In genomic region chr1:225885336-225885735, GRCh38 we compare ENCODE assay signal across 21 cellular contexts. TPM values are rescaled to one million over a fixed set of nuclear protein-coding genes. Genes with fewer than 3 reads are reported as not detected.
"Had no signal": no experiment of that assay in that cellular context is flagged by ENCODE, and none has a peak within 500 bp of the region (broad histone marks: within the 10 kb centered on the region; RNA-seq: fewer than 3 reads in every experiment).

No MANE protein-coding gene starts in this region.

- H3K27ac ChIP-seq: brain microvascular endothelial cell, dorsolateral prefrontal cortex had no signal

- ATAC-seq: activated CD8-positive, alpha-beta T cell treated with anti-CD3 and anti-CD28 coated beads, Interleukin-2, amount 10 ng/mL, durations not matched to agents 7 days and 5 days; left lobe of liver; natural killer cell treated with Interleukin-12 subunit alpha and Interleukin-12 subunit beta and Interleukin-15 and Interleukin-18, amount 100 ng/mL, for 72 hours had no signal

- H3K4me3 ChIP-seq: dorsolateral prefrontal cortex had no signal

- DNase-seq: activated CD4-positive, alpha-beta T cell treated with anti-CD3 and anti-CD28 coated beads, Interleukin-2, amount 10 ng/mL, durations not matched to agents 7 days and 5 days; activated CD8-positive, alpha-beta T cell treated with anti-CD3 and anti-CD28 coated beads, Interleukin-2, amount 10 ng/mL, durations not matched to agents 7 days and 5 days; activated naive CD4-positive, alpha-beta T cell treated with Interleukin-2 at 50 U/mL for 16 hours; activated naive CD8-positive, alpha-beta T cell treated with anti-CD3 and anti-CD28 coated beads, Interleukin-2, amount 10 ng/mL, durations not matched to agents 7 days and 5 days; activated T-cell treated with anti-CD3 and anti-CD28 coated beads, Interleukin-2, amount 50 U/mL, for 24 hours; brain microvascular endothelial cell; central memory CD4-positive, alpha-beta T cell; dorsolateral prefrontal cortex; foreskin melanocyte; glutamatergic neuron; stimulated activated CD4-positive, alpha-beta T cell treated with anti-CD3 and anti-CD28 coated beads, Interleukin-12 subunit alpha, Interleukin-12 subunit beta, amount 100 ng/mL, for 4 hours; stimulated activated CD4-positive, alpha-beta T cell treated with anti-CD3 and anti-CD28 coated beads, Interleukin-1b, Interleukin-23, amount 100 ng/mL, for 48 hours; stimulated activated CD8-positive, alpha-beta memory T cell treated with anti-CD3 and anti-CD28 coated beads, Interleukin-4, amount 100 ng/mL, for 48 hours; stimulated activated naive CD4-positive, alpha-beta T cell had no signal

- H3K36me3 ChIP-seq: brain microvascular endothelial cell had no signal

- FAIRE-seq: colon, keratinocyte had no signal

RNA-seq across cellular contexts. Expression of gene LEFTY1, which starts 3.6 kb away (rescaled TPM):
- total RNA-seq: activated CD4-positive, alpha-beta T cell treated with anti-CD3 and anti-CD28 coated beads, Interleukin-2, amount 10 ng/mL, durations not matched to agents 7 days and 5 days; activated CD8-positive, alpha-beta T cell treated with anti-CD3 and anti-CD28 coated beads, Interleukin-2, amount 10 ng/mL, durations not matched to agents 7 days and 5 days; activated T-helper 2 cell treated with anti-CD3 and anti-CD28 coated beads, Interferon-gamma antibody, Interleukin-2, Interleukin-4, amounts not matched to agents 10 μg/mL and 5 μg/mL and 100 μg/mL, durations not matched to agents 14 hours and 24 hours and 36 hours; epithelial cell of proximal tubule; lung microvascular endothelial cell; natural killer cell treated with Interleukin-12 subunit alpha and Interleukin-12 subunit beta and Interleukin-15 and Interleukin-18, amount 100 ng/mL, for 72 hours had no signal
- polyA plus RNA-seq: keratinocyte had no signal

RNA-seq across cellular contexts. Expression of gene LEFTY2, which starts 55.7 kb away (rescaled TPM):
- total RNA-seq: activated CD4-positive, alpha-beta T cell treated with anti-CD3 and anti-CD28 coated beads, Interleukin-2, amount 10 ng/mL, durations not matched to agents 7 days and 5 days; activated CD8-positive, alpha-beta T cell treated with anti-CD3 and anti-CD28 coated beads, Interleukin-2, amount 10 ng/mL, durations not matched to agents 7 days and 5 days; activated naive CD8-positive, alpha-beta T cell treated with anti-CD3 and anti-CD28 coated beads, Interleukin-2, amount 10 ng/mL, durations not matched to agents 7 days and 5 days; activated T-helper 2 cell treated with anti-CD3 and anti-CD28 coated beads, Interferon-gamma antibody, Interleukin-2, Interleukin-4, amounts not matched to agents 10 μg/mL and 5 μg/mL and 100 μg/mL, durations not matched to agents 14 hours and 24 hours and 36 hours; epithelial cell of proximal tubule; left lobe of liver; lung microvascular endothelial cell; natural killer cell treated with Interleukin-12 subunit alpha and Interleukin-12 subunit beta and Interleukin-15 and Interleukin-18, amount 100 ng/mL, for 72 hours had no signal
- polyA plus RNA-seq: keratinocyte had no signal
